Comparison of ENCODE assay signal across 13 cellular contexts in the genomic region with DNA sequence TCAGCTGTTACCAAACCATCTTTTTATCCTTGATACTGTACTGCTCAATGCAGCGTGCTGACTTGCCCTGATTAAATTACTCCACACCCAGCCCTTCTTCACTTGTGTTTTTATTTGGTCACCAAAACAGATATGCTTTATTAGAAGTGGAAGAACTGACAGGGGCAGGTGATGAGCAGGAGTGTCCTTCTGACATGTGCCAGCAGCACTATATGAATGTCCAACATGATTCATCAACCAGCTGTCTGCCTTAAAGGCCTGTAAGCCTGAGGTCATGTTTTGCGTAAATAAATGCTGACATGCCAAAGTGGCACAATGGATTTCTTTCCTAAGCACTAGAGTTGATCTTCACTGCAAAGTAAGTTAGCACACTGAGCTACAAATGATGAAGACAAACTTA. TPM values are rescaled to one million over a fixed set of nuclear protein-coding genes. Genes with fewer than 3 reads are reported as not detected.
DNase-seq lines count a peak whose midpoint lies in the region; ATAC-seq and TF ChIP-seq lines count a peak whose summit lies in the region.
"Had no signal": no experiment of that assay in that cellular context is flagged by ENCODE, and none has a peak within 500 bp of the region (broad histone marks: within the 10 kb centered on the region; RNA-seq: fewer than 3 reads in every experiment).

No MANE protein-coding gene starts in this region.

- peaks cover 23% of the 10 kb centered on the region for H3K4me1 Mint-ChIP-seq in mesothelial cell of epicardium

- peak overlapping the region in 2 of 3 donors; percentile 3 to 22 for H3K4me3 ChIP-seq in skeletal muscle tissue (ENCODE audit: low read length in 3 of 3)
- H3K4me3 ChIP-seq: ovary, thoracic aorta had no signal

- peaks cover 0 to 3% (median 2%) of the 10 kb centered on the region in 3 donors for H3K36me3 ChIP-seq in skeletal muscle tissue (ENCODE audit: control insufficient read depth in 3 of 3, insufficient read depth in 3 of 3, low read length in 3 of 3)
- H3K36me3 ChIP-seq: ovary, thoracic aorta had no signal

- ATAC-seq in foreskin keratinocyte (peak; percentile 93), GM19455 (IDR thresholded peaks at IDR 0.05; ENCODE audit: unreplicated experiment) (no peak)
- ATAC-seq: activated CD8-positive, alpha-beta T cell treated with anti-CD3 and anti-CD28 coated beads for 36 hours had no signal

- H3K9ac ChIP-seq in skeletal muscle tissue (ENCODE audit: low read depth in 1 of 3, low read length in 3 of 3): peak overlapping the region; percentile 13 to 61 (median 51)

- no peaks in the 10 kb centered on the region for H3K9me3 ChIP-seq in skeletal muscle tissue (ENCODE audit: control insufficient read depth in 3 of 3, low read length in 3 of 3)
- H3K9me3 ChIP-seq: ovary, thoracic aorta had no signal

- H3K27ac ChIP-seq in foreskin keratinocyte (no peak overlapping the region), skeletal muscle tissue (ENCODE audit: low read depth, low read length) (peak overlapping the region; percentile 91)
- H3K27ac ChIP-seq: ovary, thoracic aorta had no signal

- H3K4me1 ChIP-seq in foreskin keratinocyte: no peaks in the 10 kb centered on the region
- H3K4me1 ChIP-seq in skeletal muscle tissue (ENCODE audit: control insufficient read depth in 3 of 3, insufficient read depth in 3 of 3, low read length in 3 of 3): peaks cover 40 to 51% (median 49%) of the 10 kb centered on the region in 3 donors

- H3K4me3 Mint-ChIP-seq in mesothelial cell of epicardium: no peak overlapping the region
- H3K4me3 Mint-ChIP-seq: activated CD8-positive, alpha-beta T cell treated with anti-CD3 and anti-CD28 coated beads for 36 hours had no signal

- H3K27ac Mint-ChIP-seq in mesothelial cell of epicardium: no peak overlapping the region
- H3K27ac Mint-ChIP-seq: activated CD8-positive, alpha-beta T cell treated with anti-CD3 and anti-CD28 coated beads for 36 hours had no signal

- H3K27me3 ChIP-seq in foreskin keratinocyte (peaks cover 35% of the 10 kb centered on the region), skeletal muscle tissue (ENCODE audit: control insufficient read depth in 3 of 3, insufficient read depth in 3 of 3, low read length in 3 of 3) (no peaks in the 10 kb centered on the region)
- H3K27me3 ChIP-seq: ovary had no signal

- H3K9me3 Mint-ChIP-seq in mesothelial cell of epicardium: no peaks in the 10 kb centered on the region
- H3K9me3 Mint-ChIP-seq: activated CD8-positive, alpha-beta T cell treated with anti-CD3 and anti-CD28 coated beads for 36 hours had no signal

- TF ChIP-seq CTCF in foreskin keratinocyte (conservative IDR thresholded peaks at IDR 0.05) (no peak), mesothelial cell of epicardium (IDR thresholded peaks at IDR 0.05; ENCODE audit: unreplicated experiment) (no peak)

- H3K27me3 Mint-ChIP-seq in mesothelial cell of epicardium (ENCODE audit: low read depth): no peaks in the 10 kb centered on the region

- H3K36me3 Mint-ChIP-seq in mesothelial cell of epicardium: peaks cover 5% of the 10 kb centered on the region

- DNase-seq in NCI-H82 (lab: John Stamatoyannopoulos, UW) (peak; percentile 35), NCI-H82 treated with DMSO at 0.1 percent for 48 hours (lab: John Stamatoyannopoulos, UW; ENCODE audit: unreplicated experiment) (no peak), RKO (ENCODE audit: low spot score) (peak; percentile 43), foreskin keratinocyte (peak; percentile 67 to 84), mesothelial cell of epicardium (ENCODE audit: low spot score in 2 of 2, unreplicated experiment in 2 of 2) (no peak), dedifferentiated amniotic fluid mesenchymal stem cell (ENCODE audit: extremely low spot score) (no peak)
- DNase-seq: activated CD8-positive, alpha-beta T cell treated with anti-CD3 and anti-CD28 coated beads for 36 hours; kidney glomerular epithelial cell; NCI-H146; ovary had no signal

RNA-seq across cellular contexts. Expression of a gene that starts 15.4 kb away (rescaled TPM):
- total RNA-seq in foreskin keratinocyte (3.6 and 12.3 TPM in 2 replicates), skeletal muscle tissue (52.2 TPM), mesothelial cell of epicardium (10.1 to 11.1 TPM (median 10.4 TPM) in 3 replicates)
- 4.8 and 12.4 TPM in 2 replicates for polyA plus RNA-seq in foreskin keratinocyte
- total RNA-seq: activated CD8-positive, alpha-beta T cell treated with anti-CD3 and anti-CD28 coated beads for 36 hours; thoracic aorta had no signal

Comparison
In these comparisons a context has a peak if more than half of its experiments do, and no peak if none do; other contexts are left out.
1. DNase-seq: peak in NCI-H82 (single experiment), RKO (single experiment) and foreskin keratinocyte (2 of 2); none in NCI-H82 treated with DMSO at 0.1 percent for 48 hours (single experiment), mesothelial cell of epicardium (0 of 2) and dedifferentiated amniotic fluid mesenchymal stem cell (single experiment).